Comparison of ENCODE assay signal across 18 cellular contexts in genomic region chr9:35869621-35870216, GRCh38. TPM values are rescaled to one million over a fixed set of nuclear protein-coding genes. Genes with fewer than 3 reads are reported as not detected.
A peak's percentile ranks its signal among the peaks of the same experiment; 100 is the strongest.
DNase-seq lines count a peak whose midpoint lies in the region; ATAC-seq and TF ChIP-seq lines count a peak whose summit lies in the region.
"Had no signal": no experiment of that assay in that cellular context is flagged by ENCODE, and none has a peak within 500 bp of the region (broad histone marks: within the 10 kb centered on the region; RNA-seq: fewer than 3 reads in every experiment).

No MANE protein-coding gene starts in this region.

- no peak overlapping the region for H3K4me3 Mint-ChIP-seq in endodermal cell
- H3K4me3 Mint-ChIP-seq: CD4-positive, alpha-beta T cell had no signal

- no peaks in the 10 kb centered on the region for H3K4me1 Mint-ChIP-seq in endodermal cell

- no peaks in the 10 kb centered on the region for H3K9me3 Mint-ChIP-seq in endodermal cell
- H3K9me3 Mint-ChIP-seq: CD4-positive, alpha-beta T cell had no signal

- H3K27ac Mint-ChIP-seq in endodermal cell: no peak overlapping the region
- H3K27ac Mint-ChIP-seq: CD4-positive, alpha-beta T cell had no signal

- no peaks in the 10 kb centered on the region for H3K9me3 ChIP-seq in endodermal cell (ENCODE audit: control insufficient read depth, low read length)
- no peaks in the 10 kb centered on the region for H3K9me3 ChIP-seq in osteoblast (ENCODE audit: low read depth, low read length)

- H3K27me3 ChIP-seq in foreskin keratinocyte (peaks cover 1% of the 10 kb centered on the region), endodermal cell (ENCODE audit: control insufficient read depth, insufficient read depth, low read length, poor library complexity, severe bottlenecking) (no peaks in the 10 kb centered on the region), osteoblast (ENCODE audit: insufficient read depth, low read length) (peaks cover 2% of the 10 kb centered on the region)

- no peaks in the 10 kb centered on the region for H3K36me3 Mint-ChIP-seq in endodermal cell (ENCODE audit: low read depth)

- H3K36me3 ChIP-seq in endodermal cell (ENCODE audit: control insufficient read depth, insufficient read depth, low read length) (no peaks in the 10 kb centered on the region), osteoblast (ENCODE audit: insufficient read depth, low read length) (no peaks in the 10 kb centered on the region)

- peaks cover 7% of the 10 kb centered on the region for H3K27me3 Mint-ChIP-seq in endodermal cell (ENCODE audit: insufficient read depth)

- H3K4me1 ChIP-seq in foreskin keratinocyte (no peaks in the 10 kb centered on the region), endodermal cell (ENCODE audit: control insufficient read depth, insufficient read depth, low read length) (no peaks in the 10 kb centered on the region), osteoblast (ENCODE audit: insufficient read depth, low read length) (no peaks in the 10 kb centered on the region)

- H3K4me3 ChIP-seq in endodermal cell (ENCODE audit: low read length): no peak overlapping the region
- H3K4me3 ChIP-seq in osteoblast (ENCODE audit: insufficient read depth, low read length): no peak overlapping the region
- H3K4me3 ChIP-seq: PC-9, SK-N-MC had no signal

- no peaks in the 10 kb centered on the region for H4K20me1 ChIP-seq in osteoblast (ENCODE audit: insufficient read depth, low read length)

- H2AFZ ChIP-seq in osteoblast (ENCODE audit: low read length): no peak overlapping the region
- H2AFZ ChIP-seq: PC-9 had no signal

- no peak overlapping the region for H3K27ac ChIP-seq in foreskin keratinocyte
- H3K27ac ChIP-seq in endodermal cell (ENCODE audit: low read depth, low read length): no peak overlapping the region
- no peak overlapping the region for H3K27ac ChIP-seq in osteoblast (ENCODE audit: low read depth, low read length)
- H3K27ac ChIP-seq: PC-9, SK-N-MC had no signal

- TF ChIP-seq CTCF in foreskin keratinocyte (conservative IDR thresholded peaks at IDR 0.05) (no peak), endodermal cell (conservative IDR thresholded peaks at IDR 0.05) (no peak), osteoblast (IDR thresholded peaks at IDR 0.05; ENCODE audit: extremely low read depth, low read depth, low read length) (no peak)

- H3K9ac ChIP-seq in endodermal cell (ENCODE audit: extremely low read depth, low read length, poor library complexity, severe bottlenecking): no peak overlapping the region

- ATAC-seq in foreskin keratinocyte: no peak
- ATAC-seq: Right ventricle myocardium inferior had no signal

- no peaks in the 10 kb centered on the region for H3K79me2 ChIP-seq in osteoblast (ENCODE audit: insufficient read depth, low read length)

- H3K4me2 ChIP-seq in osteoblast (ENCODE audit: insufficient read depth, low read length): no peak overlapping the region
- H3K4me2 ChIP-seq: PC-9 had no signal

- 90 to 97% methylated on average over 15 to 19 of the region's 19 CpGs for WGBS in endodermal cell (ENCODE audit: insufficient coverage in 1 of 2, insufficient read length in 1 of 2), 2 experiments

- DNase-seq in HPDE6-E6E7 (ENCODE audit: extremely low spot score) (peak; percentile 29), NCI-H2196 treated with DMSO at 0.1 percent for 48 hours (lab: John Stamatoyannopoulos, UW; ENCODE audit: unreplicated experiment) (peak; percentile 6), foreskin keratinocyte (peak; percentile 17 to 19), endodermal cell (no peak), amygdala (lab: John Stamatoyannopoulos, UW) (no peak), osteoblast (ENCODE audit: insufficient read length, low spot score, missing footprints) (no peak)
- DNase-seq: ACHN; Calu3; CD4-positive, alpha-beta T cell; DMS79 treated with DMSO at 0.1 percent for 48 hours; HCEC 1CT; NCI-H1436; NCI-H2081 treated with DMSO at 0.1 percent for 48 hours; NCI-H226; NCI-H526; PC-9 had no signal

RNA-seq across cellular contexts. Expression of gene OR13J1, which starts 0.5 kb away (rescaled TPM):
- total RNA-seq in foreskin keratinocyte (not detected in 2 replicates), endodermal cell (not detected), osteoblast (not detected in 2 replicates)
- not detected in 2 replicates for polyA plus RNA-seq in foreskin keratinocyte
- not detected for polyA plus RNA-seq in endodermal cell (2013, experiment 1 of 2)
- polyA plus RNA-seq in endodermal cell (2013, experiment 2 of 2): not detected
- total RNA-seq: Calu3; CD4-positive, alpha-beta T cell; PC-9; Right ventricle myocardium inferior had no signal

RNA-seq across cellular contexts. Expression of gene HRCT1, which starts 36.3 kb away (rescaled TPM):
- 0.34 and 0.74 TPM in 2 replicates for total RNA-seq in foreskin keratinocyte
- 0.86 and 1.2 TPM in 2 replicates for polyA plus RNA-seq in foreskin keratinocyte
- not detected for total RNA-seq in endodermal cell
- not detected for polyA plus RNA-seq in endodermal cell (2013, experiment 1 of 2)
- polyA plus RNA-seq in endodermal cell (2013, experiment 2 of 2): not detected
- total RNA-seq in osteoblast: 1.8 and 5.1 TPM in 2 replicates
- total RNA-seq: CD4-positive, alpha-beta T cell had no signal

RNA-seq across cellular contexts. Expression of gene SPAAR, which starts 39.6 kb away (rescaled TPM):
- total RNA-seq in foreskin keratinocyte (not detected in 2 replicates), endodermal cell (under 1 TPM in 1 of 2 donors, not detected in 1; 0.29 TPM), osteoblast (0.29 and 0.72 TPM in 2 replicates)
- not detected in 2 replicates for polyA plus RNA-seq in foreskin keratinocyte
- polyA plus RNA-seq in endodermal cell (2013, experiment 1 of 2): not detected
- polyA plus RNA-seq in endodermal cell (2013, experiment 2 of 2): not detected
- total RNA-seq: Calu3; CD4-positive, alpha-beta T cell had no signal

RNA-seq across cellular contexts. Expression of gene TMEM8B, which starts 40.7 kb away (rescaled TPM):
- total RNA-seq in foreskin keratinocyte (1.6 and 2.4 TPM in 2 replicates), endodermal cell (10 to 100 TPM; 12.8 to 18.3 TPM), osteoblast (2.1 and 2.5 TPM in 2 replicates)
- 2.7 and 3.4 TPM in 2 replicates for polyA plus RNA-seq in foreskin keratinocyte
- polyA plus RNA-seq in endodermal cell (2013, experiment 1 of 2): 29.5 TPM
- polyA plus RNA-seq in endodermal cell (2013, experiment 2 of 2): 26.0 TPM

RNA-seq across cellular contexts. Expression of gene FAM221B, which starts 41.2 kb away (rescaled TPM):
- total RNA-seq in foreskin keratinocyte (not detected in 2 replicates), endodermal cell (under 1 TPM in 1 of 2 donors, not detected in 1; 0.22 TPM), osteoblast (not detected in 2 replicates)
- polyA plus RNA-seq in foreskin keratinocyte: not detected in 2 replicates
- 0.32 TPM for polyA plus RNA-seq in endodermal cell (2013, experiment 1 of 2)
- polyA plus RNA-seq in endodermal cell (2013, experiment 2 of 2): 0.70 TPM
- total RNA-seq: Calu3; CD4-positive, alpha-beta T cell; PC-9; Right ventricle myocardium inferior had no signal

Comparison
In these comparisons a context has a peak if more than half of its experiments do, and no peak if none do; other contexts are left out.
1. DNase-seq: peak in HPDE6-E6E7 (single experiment), NCI-H2196 treated with DMSO at 0.1 percent for 48 hours (single experiment) and foreskin keratinocyte (2 of 2); none in endodermal cell (single experiment), amygdala (0 of 56) and osteoblast (single experiment).